In genomic region chr6:125962900-125963497, GRCh38 we compare ENCODE assay signal across 17 cellular contexts. TPM values are rescaled to one million over a fixed set of nuclear protein-coding genes. Genes with fewer than 3 reads are reported as not detected.
A peak's percentile ranks its signal among the peaks of the same experiment; 100 is the strongest.
DNase-seq lines count a peak whose midpoint lies in the region; ATAC-seq and TF ChIP-seq lines count a peak whose summit lies in the region.
"Had no signal": no experiment of that assay in that cellular context is flagged by ENCODE, and none has a peak within 500 bp of the region (broad histone marks: within the 10 kb centered on the region; RNA-seq: fewer than 3 reads in every experiment).

No MANE protein-coding gene starts in this region.

- TF ChIP-seq CTCF in endodermal cell (conservative IDR thresholded peaks at IDR 0.05) = no peak

- H3K27me3 Mint-ChIP-seq in activated T-cell treated with anti-CD3 and anti-CD28 coated beads, Interleukin-2, amount 50 U/mL, for 72 hours (ENCODE audit: low read depth) = no peaks in the 10 kb centered on the region
- no peaks in the 10 kb centered on the region for H3K27me3 Mint-ChIP-seq in endodermal cell (ENCODE audit: insufficient read depth)

- peaks cover 0 to 3% of the 10 kb centered on the region in 2 donors for H3K36me3 Mint-ChIP-seq in activated T-cell treated with anti-CD3 and anti-CD28 coated beads, Interleukin-2, amount 50 U/mL, for 72 hours (ENCODE audit: insufficient read depth in 2 of 2)
- H3K36me3 Mint-ChIP-seq in endodermal cell (ENCODE audit: low read depth) = peaks cover 7% of the 10 kb centered on the region

- peaks cover 6% of the 10 kb centered on the region for H3K36me3 ChIP-seq in endodermal cell (ENCODE audit: control insufficient read depth, insufficient read depth, low read length)

- H3K27ac ChIP-seq in endodermal cell (ENCODE audit: low read depth, low read length) = no peak overlapping the region
- H3K27ac ChIP-seq: C4-2B, GM23248 had no signal

- H3K27me3 ChIP-seq in endodermal cell (ENCODE audit: control insufficient read depth, insufficient read depth, low read length, poor library complexity, severe bottlenecking) = no peaks in the 10 kb centered on the region

- ATAC-seq in activated T-cell treated with anti-CD3 and anti-CD28 coated beads, Interleukin-2, amount 50 U/mL, for 72 hours (replicated peaks in 1 of 2) = no peak
- no peak for ATAC-seq in GM21526 (IDR thresholded peaks at IDR 0.05; ENCODE audit: low FRiP score, unreplicated experiment)
- ATAC-seq: PC-3 had no signal

- WGBS in endodermal cell (ENCODE audit: insufficient coverage in 1 of 2, insufficient read length in 1 of 2), 2 experiments = 81 to 99% methylated on average over 7 to 8 of the region's 8 CpGs

- no peaks in the 10 kb centered on the region for H3K4me1 ChIP-seq in endodermal cell (ENCODE audit: control insufficient read depth, insufficient read depth, low read length)

- no peak overlapping the region for H3K4me3 Mint-ChIP-seq in activated T-cell treated with anti-CD3 and anti-CD28 coated beads, Interleukin-2, amount 50 U/mL, for 72 hours
- peak overlapping the region; percentile 14 for H3K4me3 Mint-ChIP-seq in endodermal cell
- H3K4me3 Mint-ChIP-seq: HFFc6 had no signal

- no peak for DNase-seq in activated T-cell treated with anti-CD3 and anti-CD28 coated beads, Interleukin-2, amount 50 U/mL, for 72 hours
- DNase-seq in activated T-cell treated with anti-CD3 and anti-CD28 coated beads for 4 hours = no peak
- DNase-seq in OCI-M1 (lab: John Stamatoyannopoulos, UW) = peak; percentile 40
- DNase-seq in endodermal cell = no peak
- DNase-seq in superior temporal gyrus (ENCODE audit: extremely low spot score) = peak; percentile 43
- no peak for DNase-seq in Kasumi-1 (lab: John Stamatoyannopoulos, UW)
- no peak for DNase-seq in DMS79 treated with DMSO at 0.1 percent for 48 hours (lab: John Stamatoyannopoulos, UW)
- DNase-seq: DND-41, GM23248, H9, HFFc6, NCI-H1092 treated with DMSO at 0.1 percent for 48 hours, NCI-H526, PC-3, Right ventricle myocardium superior had no signal

- peaks cover 4% of the 10 kb centered on the region for H3K4me1 Mint-ChIP-seq in activated T-cell treated with anti-CD3 and anti-CD28 coated beads, Interleukin-2, amount 50 U/mL, for 72 hours (ENCODE audit: low read depth)
- peaks cover 25% of the 10 kb centered on the region for H3K4me1 Mint-ChIP-seq in endodermal cell
- H3K4me1 Mint-ChIP-seq: H9 had no signal

- H3K9me3 Mint-ChIP-seq in activated T-cell treated with anti-CD3 and anti-CD28 coated beads, Interleukin-2, amount 50 U/mL, for 72 hours = no peaks in the 10 kb centered on the region
- H3K9me3 Mint-ChIP-seq in endodermal cell = no peaks in the 10 kb centered on the region
- H3K9me3 Mint-ChIP-seq: H9, HFFc6 had no signal

- H3K9me3 ChIP-seq in endodermal cell (ENCODE audit: control insufficient read depth, low read length) = no peaks in the 10 kb centered on the region

- no peak overlapping the region for H3K9ac ChIP-seq in endodermal cell (ENCODE audit: extremely low read depth, low read length, poor library complexity, severe bottlenecking)
- H3K9ac ChIP-seq: GM23248 had no signal

- peak overlapping the region; percentile 61 for H3K4me3 ChIP-seq in endodermal cell (ENCODE audit: low read length)
- H3K4me3 ChIP-seq: GM23248 had no signal

- H3K27ac Mint-ChIP-seq in activated T-cell treated with anti-CD3 and anti-CD28 coated beads, Interleukin-2, amount 50 U/mL, for 72 hours = peak overlapping the region; percentile 8
- no peak overlapping the region for H3K27ac Mint-ChIP-seq in endodermal cell
- H3K27ac Mint-ChIP-seq: H9, HFFc6 had no signal

RNA-seq across cellular contexts. Expression of gene HINT3, which starts 6.4 kb away (rescaled TPM):
- total RNA-seq in activated T-cell treated with anti-CD3 and anti-CD28 coated beads, Interleukin-2, amount 50 U/mL, for 72 hours = 10 to 100 TPM; 15.2 to 19.3 TPM
- total RNA-seq in endodermal cell = 10 to 100 TPM; 13.0 to 16.4 TPM
- 21.8 TPM for polyA plus RNA-seq in endodermal cell (2013, experiment 1 of 2)
- polyA plus RNA-seq in endodermal cell (2013, experiment 2 of 2) = 20.2 TPM

RNA-seq across cellular contexts. Expression of gene TRMT11, which starts 23.3 kb away (rescaled TPM):
- total RNA-seq in activated T-cell treated with anti-CD3 and anti-CD28 coated beads, Interleukin-2, amount 50 U/mL, for 72 hours = 10 to 100 TPM; 29.1 to 29.9 TPM
- total RNA-seq in endodermal cell = 10 to 100 TPM; 29.4 to 35.4 TPM
- 34.0 TPM for polyA plus RNA-seq in endodermal cell (2013, experiment 1 of 2)
- polyA plus RNA-seq in endodermal cell (2013, experiment 2 of 2) = 31.8 TPM

Comparison
In these comparisons a context has a peak if more than half of its experiments do, and no peak if none do; other contexts are left out.
1. DNase-seq: peak in OCI-M1 (single experiment) and superior temporal gyrus (single experiment); none in activated T-cell treated with anti-CD3 and anti-CD28 coated beads, Interleukin-2, amount 50 U/mL, for 72 hours (0 of 2), activated T-cell treated with anti-CD3 and anti-CD28 coated beads for 4 hours (single experiment), endodermal cell (single experiment), Kasumi-1 (0 of 2) and DMS79 treated with DMSO at 0.1 percent for 48 hours (single experiment).